10 cellular contexts compared by ENCODE assay signal in genomic region chr9:131546336-131547084, GRCh38. TPM values are rescaled to one million over a fixed set of nuclear protein-coding genes. Genes with fewer than 3 reads are reported as not detected.
A peak's percentile ranks its signal among the peaks of the same experiment; 100 is the strongest.
DNase-seq lines count a peak whose midpoint lies in the region; ATAC-seq and TF ChIP-seq lines count a peak whose summit lies in the region.
"Had no signal": no experiment of that assay in that cellular context is flagged by ENCODE, and none has a peak within 500 bp of the region (broad histone marks: within the 10 kb centered on the region; RNA-seq: fewer than 3 reads in every experiment).

No MANE protein-coding gene starts in this region.

- H3K27ac Mint-ChIP-seq in activated CD4-positive, alpha-beta memory T cell treated with anti-CD3 and anti-CD28 coated beads for 36 hours: no peak overlapping the region
- no peak overlapping the region for H3K27ac Mint-ChIP-seq in immature natural killer cell
- H3K27ac Mint-ChIP-seq: dendritic cell treated with granulocyte-macrophage colony-stimulating factor and Interleukin-4, amounts not matched to agents 40 ng/mL and 50 ng/mL, for 4 days had no signal

- no peak for ATAC-seq in HG03521 (IDR thresholded peaks at IDR 0.05; ENCODE audit: unreplicated experiment)

- H3K4me1 Mint-ChIP-seq in activated CD4-positive, alpha-beta memory T cell treated with anti-CD3 and anti-CD28 coated beads for 36 hours (ENCODE audit: low read depth): peaks cover 13% of the 10 kb centered on the region
- H3K4me1 Mint-ChIP-seq in immature natural killer cell: peaks cover 0 to 12% of the 10 kb centered on the region in 2 donors

- H3K27me3 ChIP-seq in A673 (replicated peaks; ENCODE audit: insufficient read depth, low read depth, low read length, poor library complexity): peaks cover 41% of the 10 kb centered on the region

- no peaks in the 10 kb centered on the region for H3K36me3 ChIP-seq in A673 (ENCODE audit: insufficient read depth, low read length, poor library complexity, severe bottlenecking)

- POLR2A ChIA-PET in A673 (lab: Charles Lee; ENCODE audit: low non-redundant PET): no interaction called here
- POLR2A ChIA-PET in activated CD4-positive, alpha-beta memory T cell treated with anti-CD3 and anti-CD28 coated beads for 36 hours (lab: Charles Lee): interaction anchor here (1.0 kb wide), 1 partner anchor 18 kb away, joined by 4 read pairs; no protein-coding TSS in a partner anchor

- H3K4me3 ChIP-seq in A673 (ENCODE audit: low read depth, low read length, poor library complexity, severe bottlenecking): peak overlapping the region; percentile 33

- CTCF ChIA-PET in A673 (lab: Charles Lee): interaction anchor here (0.6 kb wide), 1 partner anchor 744 kb away, joined by 7 read pairs; no protein-coding TSS in a partner anchor
- CTCF ChIA-PET in activated CD4-positive, alpha-beta memory T cell treated with anti-CD3 and anti-CD28 coated beads for 36 hours (lab: Charles Lee): interaction anchor here (0.8 to 1.1 kb wide), 2 partner anchors 46 to 211 kb away, joined by 3 read pairs; no protein-coding TSS in a partner anchor

- peaks cover 21% of the 10 kb centered on the region for H3K9me3 ChIP-seq in A673 (ENCODE audit: low read depth, low read length, poor library complexity, severe bottlenecking)

- H3K4me3 Mint-ChIP-seq in activated CD4-positive, alpha-beta memory T cell treated with anti-CD3 and anti-CD28 coated beads for 36 hours: peak overlapping the region; percentile 53
- H3K4me3 Mint-ChIP-seq in immature natural killer cell: peak overlapping the region; percentile 55 to 68 (median 57)
- H3K4me3 Mint-ChIP-seq: dendritic cell treated with granulocyte-macrophage colony-stimulating factor and Interleukin-4, amounts not matched to agents 40 ng/mL and 50 ng/mL, for 4 days had no signal

- no peak overlapping the region for H3K27ac ChIP-seq in A673 (ENCODE audit: low read depth, low read length, poor library complexity, severe bottlenecking)

- H3K36me3 Mint-ChIP-seq in activated CD4-positive, alpha-beta memory T cell treated with anti-CD3 and anti-CD28 coated beads for 36 hours: peaks cover 10% of the 10 kb centered on the region
- H3K36me3 Mint-ChIP-seq in immature natural killer cell: peaks cover 5 to 8% (median 8%) of the 10 kb centered on the region in 3 donors

- H3K4me1 ChIP-seq in A673 (ENCODE audit: insufficient read depth, low read length, poor library complexity, severe bottlenecking): peaks cover 11% of the 10 kb centered on the region

- TF ChIP-seq CTCF in A673 (conservative IDR thresholded peaks at IDR 0.05; ENCODE audit: low read depth, low read length): no peak

- DNase-seq in A673 (ENCODE audit: low spot score): peak; percentile 33
- peak; percentile 56 for DNase-seq in GM03348 (ENCODE audit: low spot score)
- DNase-seq in activated CD4-positive, alpha-beta memory T cell treated with anti-CD3 and anti-CD28 coated beads for 36 hours: peak; percentile 46
- no peak for DNase-seq in immature natural killer cell
- no peak for DNase-seq in SKM-1 (lab: John Stamatoyannopoulos, UW; ENCODE audit: unreplicated experiment)
- no peak for DNase-seq in C1 segment of cervical spinal cord (lab: John Stamatoyannopoulos, UW)
- DNase-seq in MV-4-11 (lab: John Stamatoyannopoulos, UW): no peak

- intact Hi-C loops in A673 (cut with micrococcal nuclease; ENCODE audit: unreplicated experiment): no loop called here
- intact Hi-C loops in activated CD4-positive, alpha-beta memory T cell treated with anti-CD3 and anti-CD28 coated beads for 36 hours (cut with micrococcal nuclease): no loop called here

- no TSS peak for BruUV-seq in A673 (replicated peaks; lab: Mats Ljungman, UMichigan)

- H3K27me3 Mint-ChIP-seq in activated CD4-positive, alpha-beta memory T cell treated with anti-CD3 and anti-CD28 coated beads for 36 hours: peaks cover 43% of the 10 kb centered on the region
- peaks cover 19 to 41% (median 39%) of the 10 kb centered on the region in 3 donors for H3K27me3 Mint-ChIP-seq in immature natural killer cell (ENCODE audit: low read depth in 3 of 3)

- H3K9me3 Mint-ChIP-seq in activated CD4-positive, alpha-beta memory T cell treated with anti-CD3 and anti-CD28 coated beads for 36 hours: peaks cover 24% of the 10 kb centered on the region
- peaks cover 5 to 23% (median 16%) of the 10 kb centered on the region in 6 donors for H3K9me3 Mint-ChIP-seq in immature natural killer cell

RNA-seq across cellular contexts. Expression of gene PRRT1B, which starts 1.2 kb away (rescaled TPM):
- not detected in 2 replicates for total RNA-seq in A673 (2021)
- not detected for total RNA-seq in activated CD4-positive, alpha-beta memory T cell treated with anti-CD3 and anti-CD28 coated beads for 36 hours
- polyA plus RNA-seq in immature natural killer cell: not detected
- total RNA-seq: subcutaneous adipose tissue had no signal

RNA-seq across cellular contexts. Expression of gene UCK1, which starts 15.4 kb away (rescaled TPM):
- 48.0 and 51.6 TPM in 2 replicates for total RNA-seq in A673 (2021)
- 10 to 100 TPM; 15.7 to 18.6 TPM for total RNA-seq in activated CD4-positive, alpha-beta memory T cell treated with anti-CD3 and anti-CD28 coated beads for 36 hours
- 10 to 100 TPM; 27.3 to 34.7 (median 33.7) TPM for polyA plus RNA-seq in immature natural killer cell

RNA-seq across cellular contexts. Expression of gene POMT1, which starts 43.8 kb away (rescaled TPM):
- 39.6 and 41.7 TPM in 2 replicates for total RNA-seq in A673 (2021)
- 10 to 100 TPM; 42.8 to 43.2 TPM for total RNA-seq in activated CD4-positive, alpha-beta memory T cell treated with anti-CD3 and anti-CD28 coated beads for 36 hours
- 10 to 100 TPM in 1 of 3 donors, 1 to 10 TPM in 2; 4.8 to 10.4 (median 8.0) TPM for polyA plus RNA-seq in immature natural killer cell

Comparison
In these comparisons a context has a peak if more than half of its experiments do, and no peak if none do; other contexts are left out.
1. DNase-seq: peak in A673 (single experiment), GM03348 (single experiment) and activated CD4-positive, alpha-beta memory T cell treated with anti-CD3 and anti-CD28 coated beads for 36 hours (single experiment); none in immature natural killer cell (0 of 3), SKM-1 (single experiment), C1 segment of cervical spinal cord (0 of 14) and MV-4-11 (single experiment).